8 cellular contexts compared by ENCODE assay signal in the genomic region with DNA sequence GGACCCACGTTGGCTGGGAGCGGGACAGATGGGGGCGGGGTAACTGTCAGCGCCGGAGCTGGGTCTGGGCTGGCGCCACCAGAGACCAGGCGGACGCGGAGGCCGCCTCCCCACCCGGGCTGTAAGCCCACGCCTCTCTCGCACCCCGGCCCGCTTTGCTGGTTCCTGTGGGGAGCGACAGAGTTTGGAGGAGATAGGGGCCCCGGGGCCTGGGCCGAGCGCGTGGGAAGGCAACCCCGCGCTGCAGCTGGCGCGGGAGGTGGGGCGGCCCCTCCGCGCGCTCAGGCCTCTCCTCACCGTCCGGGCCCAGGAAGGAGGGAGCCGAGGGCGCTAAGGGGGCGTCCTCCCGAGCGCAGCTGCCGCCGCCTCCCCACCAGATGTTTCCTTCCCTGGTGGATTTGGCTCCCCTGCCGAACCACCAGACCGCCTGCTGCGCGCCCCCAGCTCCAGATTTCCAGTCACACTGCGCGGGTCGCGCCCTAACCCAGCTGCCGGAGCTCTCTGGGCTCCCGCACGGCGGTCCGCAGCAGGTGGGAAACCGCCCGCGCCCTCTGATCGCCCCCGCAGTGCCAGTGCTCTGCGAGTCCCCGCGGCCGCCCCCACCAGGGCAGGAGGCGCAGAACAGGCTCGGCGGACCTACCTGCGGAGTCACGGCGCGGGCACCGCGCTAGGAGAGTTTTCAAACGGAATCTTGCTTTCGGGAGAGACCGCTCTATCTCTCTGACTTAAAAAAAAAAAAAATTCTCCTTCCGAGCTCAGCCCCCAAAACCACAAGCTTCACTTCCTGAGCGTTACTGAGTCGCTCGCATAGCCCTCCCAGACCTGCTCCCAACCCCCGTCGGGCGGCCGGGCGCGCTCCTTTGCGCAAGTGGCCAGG. TPM values are rescaled to one million over a fixed set of nuclear protein-coding genes. Genes with fewer than 3 reads are reported as not detected.
DNase-seq lines count a peak whose midpoint lies in the region; ATAC-seq and TF ChIP-seq lines count a peak whose summit lies in the region.

No MANE protein-coding gene starts in this region.

- intact Hi-C loops in CD14-positive monocyte (cut with micrococcal nuclease): loop anchor here in 1 of 2 donors (10.0 kb wide), 1 partner anchor 181 kb away; no protein-coding TSS in a partner anchor
- intact Hi-C loops in posterior vena cava (cut with DNase I): no loop called here
- intact Hi-C loops in vagina (cut with DNase I): no loop called here

- H3K27me3 ChIP-seq in vagina: peaks cover 38% of the 10 kb centered on the region

- TF ChIP-seq CTCF in CD14-positive monocyte (IDR thresholded peaks at IDR 0.05) (peak; percentile 53), fibroblast of villous mesenchyme (IDR thresholded peaks at IDR 0.05; ENCODE audit: insufficient read depth, low read depth, low read length) (peak; percentile 25), vagina (IDR thresholded peaks at IDR 0.05) (no peak)

- peaks cover 0 to 4% of the 10 kb centered on the region in 2 donors for H3K36me3 Mint-ChIP-seq in CD14-positive monocyte

- H3K4me1 ChIP-seq in vagina: peaks cover 61% of the 10 kb centered on the region

- DNase-seq in CD14-positive monocyte (ENCODE audit: low spot score) (no peak), NOMO-1 treated with DMSO at 0.1 percent for 48 hours (lab: John Stamatoyannopoulos, UW; ENCODE audit: unreplicated experiment) (peak; percentile 91), activated T-cell treated with anti-CD3 and anti-CD28 coated beads for 24 hours (ENCODE audit: low read depth) (peak; percentile 84), fibroblast of villous mesenchyme (ENCODE audit: low read depth) (no peak), posterior vena cava (ENCODE audit: low spot score) (peak; percentile 86), vagina (ENCODE audit: extremely low spot score in 2 of 2) (no peak)

- H3K27me3 Mint-ChIP-seq in CD14-positive monocyte (ENCODE audit: low read depth in 3 of 3): peaks cover 27 to 41% (median 30%) of the 10 kb centered on the region in 3 donors

- H3K9me3 Mint-ChIP-seq in CD14-positive monocyte: peaks cover 0 to 8% (median 4%) of the 10 kb centered on the region in 7 donors

- H3K36me3 ChIP-seq in vagina: no peaks in the 10 kb centered on the region

- H3K27ac Mint-ChIP-seq in CD14-positive monocyte: peak overlapping the region in 1 of 7 donors; percentile 21

- no peaks in the 10 kb centered on the region for H3K9me3 ChIP-seq in vagina

- peak; percentile 48 for ATAC-seq in HG03342 (IDR thresholded peaks at IDR 0.05; ENCODE audit: unreplicated experiment)

- peak overlapping the region; percentile 95 to 98 for H3K4me3 Mint-ChIP-seq in CD14-positive monocyte

- peak; percentile 58 for TF ChIP-seq POLR2A in GM19099 (IDR thresholded peaks at IDR 0.05; ENCODE audit: extremely low read depth, insufficient read length, low read depth)
- TF ChIP-seq POLR2A in vagina (IDR thresholded peaks at IDR 0.05): no peak

- H3K4me3 ChIP-seq in fibroblast of villous mesenchyme (ENCODE audit: low read depth, low read length): peak overlapping the region; percentile 55
- H3K4me3 ChIP-seq in vagina: peak overlapping the region; percentile 39 to 49

- H3K27ac ChIP-seq in vagina: peak overlapping the region; percentile 12

- peaks cover 39% of the 10 kb centered on the region for H3K4me1 Mint-ChIP-seq in CD14-positive monocyte

RNA-seq across cellular contexts. Expression of gene GFI1, which starts 1.1 kb away (rescaled TPM):
- not detected for polyA plus RNA-seq in CD14-positive monocyte
- total RNA-seq in fibroblast of villous mesenchyme: under 0.01 TPM in 2 replicates
- 1 to 10 TPM in 1 of 2 donors, under 1 TPM in 1; 0.76 to 1.1 TPM for total RNA-seq in posterior vena cava
- total RNA-seq in vagina: 3.9 TPM

Comparison
In these comparisons a context has a peak if more than half of its experiments do, and no peak if none do; other contexts are left out.
1. DNase-seq: peak in NOMO-1 treated with DMSO at 0.1 percent for 48 hours (single experiment), activated T-cell treated with anti-CD3 and anti-CD28 coated beads for 24 hours (single experiment) and posterior vena cava (single experiment); none in CD14-positive monocyte (single experiment), fibroblast of villous mesenchyme (single experiment) and vagina (0 of 2).
2. CTCF ChIP-seq: peak in CD14-positive monocyte (single experiment) and fibroblast of villous mesenchyme (single experiment); none in vagina (0 of 3).